Comparison of ENCODE assay signal across 8 cellular contexts in genomic region chr20:45095753-45096371, GRCh38. TPM values are rescaled to one million over a fixed set of nuclear protein-coding genes. Genes with fewer than 3 reads are reported as not detected.
A peak's percentile ranks its signal among the peaks of the same experiment; 100 is the strongest.
DNase-seq lines count a peak whose midpoint lies in the region; ATAC-seq and TF ChIP-seq lines count a peak whose summit lies in the region.

No MANE protein-coding gene starts in this region.

- peaks cover 4% of the 10 kb centered on the region for H3K4me1 ChIP-seq in hepatocyte (ENCODE audit: insufficient read depth)

- H3K4me2 ChIP-seq in hepatocyte, result no peak overlapping the region

- TF ChIP-seq CTCF in hepatocyte (IDR thresholded peaks at IDR 0.05; ENCODE audit: poor library complexity), result peak; percentile 81

- no peak overlapping the region for H2AFZ ChIP-seq in hepatocyte

- H3K36me3 ChIP-seq in hepatocyte (replicated peaks; ENCODE audit: insufficient read depth, low read depth), result no peaks in the 10 kb centered on the region

- 4% methylated on average over 7 of the region's 7 CpGs for WGBS in hepatocyte (ENCODE audit: low lambda C conversion rate, missing lambda C conversion rate)

- no peaks in the 10 kb centered on the region for H3K9me3 ChIP-seq in hepatocyte (ENCODE audit: low read depth)

- H3K27me3 ChIP-seq in hepatocyte, result peaks cover 26% of the 10 kb centered on the region

- H3K9me2 ChIP-seq in hepatocyte (replicated peaks; ENCODE audit: insufficient read depth), result no peaks in the 10 kb centered on the region

- H3K79me2 ChIP-seq in hepatocyte, result no peaks in the 10 kb centered on the region

- no peak for ATAC-seq in GM19452 (IDR thresholded peaks at IDR 0.05; ENCODE audit: unreplicated experiment)

- no peaks in the 10 kb centered on the region for H4K20me1 ChIP-seq in hepatocyte (ENCODE audit: insufficient read depth, poor library complexity, severe bottlenecking)

- no peak overlapping the region for H3K4me3 ChIP-seq in hepatocyte

- DNase-seq in GDM1 (lab: John Stamatoyannopoulos, UW) (peak; percentile 9), LoVo (ENCODE audit: low spot score) (peak; percentile 62), T-helper 1 cell (peak in 4 of 5 donors; percentile 29 to 59 (median 48)), anterior cingulate cortex (lab: John Stamatoyannopoulos, UW) (peak in 37 of 58 donors; percentile 6 to 60 (median 35)), hepatocyte (ENCODE audit: low spot score) (peak; percentile 70), NCI-H774 (lab: John Stamatoyannopoulos, UW) (no peak)
- peak; percentile 33 to 70 (median 46) for DNase-seq in stimulated activated CD4-positive, alpha-beta T cell treated with anti-CD3 and anti-CD28 coated beads, Interleukin-12 subunit alpha, Interleukin-12 subunit beta, amount 100 ng/mL, for 48 hours (ENCODE audit: low read depth in 2 of 3, low spot score in 1 of 3)

- no peak overlapping the region for H3K27ac ChIP-seq in hepatocyte

RNA-seq across cellular contexts. Expression of gene KCNS1, which starts 5.1 kb away (rescaled TPM):
- 0.24 and 0.43 TPM in 2 replicates for total RNA-seq in hepatocyte
- polyA plus RNA-seq in hepatocyte, result 0.28 and 0.42 TPM in 2 replicates

RNA-seq across cellular contexts. Expression of gene WFDC5, which starts 19.1 kb away (rescaled TPM):
- total RNA-seq in hepatocyte, result 0.47 TPM in 1 of 2 replicates, not detected in the other
- not detected in 2 replicates for polyA plus RNA-seq in hepatocyte

RNA-seq across cellular contexts. Expression of gene WFDC12, which starts 28.4 kb away (rescaled TPM):
- total RNA-seq in hepatocyte, result not detected in 2 replicates
- polyA plus RNA-seq in hepatocyte, result not detected in 2 replicates
